1 cellular context compared by ENCODE assay signal in the genomic region with DNA sequence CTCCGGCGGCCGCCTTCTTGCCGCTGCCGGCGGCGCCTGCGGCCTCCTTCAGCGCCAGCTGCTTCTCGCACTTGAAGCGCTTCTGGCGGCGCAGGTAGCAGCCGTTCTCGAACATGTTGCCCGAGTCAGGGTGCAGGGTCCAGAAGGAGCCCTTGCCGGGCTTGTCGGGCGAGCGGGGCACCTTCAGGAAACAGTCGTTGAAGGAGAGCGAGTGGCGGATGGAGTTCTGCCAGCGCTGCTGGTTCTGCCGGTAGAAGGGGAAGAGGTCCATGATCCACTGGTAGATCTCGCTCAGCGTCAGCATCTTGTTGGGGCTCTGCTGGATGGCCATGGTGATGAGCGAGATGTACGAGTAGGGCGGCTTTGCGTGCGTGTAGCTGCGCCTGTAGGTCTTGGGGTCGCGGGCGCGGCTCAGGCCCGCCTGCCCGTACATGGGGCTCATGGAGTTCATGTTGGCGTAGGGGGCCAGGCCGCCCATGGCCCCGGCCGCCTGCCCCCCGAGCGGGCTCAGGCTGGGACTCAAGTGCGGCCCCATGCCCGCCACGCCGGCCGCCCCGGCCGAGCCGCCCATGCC.
TF ChIP-seq lines count a peak whose summit lies in the region.

No MANE protein-coding gene starts in this region.

TF ChIP-seq in H1, 55 proteins besides CTCF, POLR2A, EP300 and RAD21:
- TF ChIP-seq KDM4A (IDR thresholded peaks at IDR 0.05; ENCODE audit: low read depth, low read length, severe bottlenecking) (peak; percentile 30), MAFK (IDR thresholded peaks at IDR 0.05; ENCODE audit: low read depth, low read length) (no peak), SUZ12 (IDR thresholded peaks at IDR 0.05; ENCODE audit: low read length) (peak; percentile 94), NANOG (IDR thresholded peaks at IDR 0.05; ENCODE audit: insufficient read depth, low read depth, low read length, poor library complexity, severe bottlenecking) (no peak), JUN (IDR thresholded peaks at IDR 0.05; ENCODE audit: low read depth, low read length) (no peak), EZH2 (IDR thresholded peaks at IDR 0.05; ENCODE audit: low read depth, low read length, severe bottlenecking) (peak; percentile 98), RFX5 (IDR thresholded peaks at IDR 0.05; ENCODE audit: borderline replicate concordance, low read depth, low read length) (no peak), RNF2 (IDR thresholded peaks at IDR 0.05; ENCODE audit: borderline replicate concordance, low read depth, low read length, missing control alignments, poor library complexity, severe bottlenecking) (no peak), CREB1 (IDR thresholded peaks at IDR 0.05) (no peak), TAF7 (optimal IDR thresholded peaks at IDR 0.05; ENCODE audit: borderline replicate concordance, low read depth, low read length) (no peak), HDAC6 (IDR thresholded peaks at IDR 0.05; ENCODE audit: low read depth, low read length) (no peak), ASH2L (IDR thresholded peaks at IDR 0.05; ENCODE audit: low read length) (no peak)
TF ChIP-seq in H1: peak in this region for 3.
